ENCODE assay signal across 17 cellular contexts in the genomic region with DNA sequence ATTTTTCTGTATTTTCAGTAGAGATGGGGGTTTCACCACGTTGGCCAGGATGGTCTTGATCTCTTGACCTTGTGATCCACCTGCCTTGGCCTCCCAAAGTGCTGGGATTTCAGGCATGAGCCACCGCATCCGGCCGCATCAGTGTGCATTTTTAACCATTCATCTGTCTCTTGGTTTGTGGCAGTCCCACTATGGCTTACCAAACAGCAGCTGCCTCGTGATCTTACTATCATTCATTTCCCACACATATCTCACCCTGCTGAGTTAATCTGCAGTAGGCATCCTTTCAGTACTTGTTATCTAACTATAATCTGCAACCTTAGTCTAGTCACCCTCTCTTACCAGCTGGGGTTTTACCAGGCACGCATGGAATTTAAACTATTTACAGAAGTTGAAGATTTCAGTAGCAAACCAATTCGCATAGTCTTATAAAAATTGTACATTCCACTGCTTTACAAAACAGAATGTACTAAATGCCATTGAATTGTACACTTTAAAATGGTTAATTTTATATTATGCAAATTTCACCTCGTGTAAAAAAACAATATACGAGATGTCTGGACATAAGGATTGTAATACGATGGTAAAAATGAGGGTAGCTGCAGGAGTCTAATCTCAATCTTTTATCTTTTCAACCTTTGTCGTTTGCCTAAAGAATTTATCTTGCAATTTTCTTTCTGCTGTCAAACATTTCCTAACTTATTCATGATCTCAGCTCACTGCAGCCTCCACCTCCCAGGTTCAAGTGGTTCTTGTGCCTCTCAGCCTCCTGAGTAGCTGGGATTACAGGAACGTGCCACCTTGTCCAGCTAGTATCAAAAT. TPM values are rescaled to one million over a fixed set of nuclear protein-coding genes. Genes with fewer than 3 reads are reported as not detected.
DNase-seq lines count a peak whose midpoint lies in the region; ATAC-seq and TF ChIP-seq lines count a peak whose summit lies in the region.
"Had no signal": no experiment of that assay in that cellular context is flagged by ENCODE, and none has a peak within 500 bp of the region (broad histone marks: within the 10 kb centered on the region; RNA-seq: fewer than 3 reads in every experiment).

No MANE protein-coding gene starts in this region.

- peaks cover 32% of the 10 kb centered on the region for H3K27me3 Mint-ChIP-seq in CD8-positive, alpha-beta T cell (ENCODE audit: low read depth)
- peaks cover 43% of the 10 kb centered on the region for H3K27me3 Mint-ChIP-seq in stimulated activated naive CD8-positive, alpha-beta T cell treated with anti-CD3 and anti-CD28 coated beads, Interleukin-15, amount 100 ng/mL, for 72 hours

- in situ Hi-C loops in brain microvascular endothelial cell (cut with HindIII; ENCODE audit: low pct_ligation_motif_present, low sequenced_read_pairs) = no loop called here

- ATAC-seq in HG03520 (IDR thresholded peaks at IDR 0.05; ENCODE audit: unreplicated experiment) (no peak), GM18511 (IDR thresholded peaks at IDR 0.05; ENCODE audit: unreplicated experiment) (no peak)
- no peak for ATAC-seq in CD8-positive, alpha-beta T cell
- ATAC-seq in stimulated activated naive CD8-positive, alpha-beta T cell treated with anti-CD3 and anti-CD28 coated beads, Interleukin-15, amount 100 ng/mL, for 72 hours = no peak
- ATAC-seq: gastroesophageal sphincter; naive thymus-derived CD8-positive, alpha-beta T cell; sciatic nerve had no signal

- no peak overlapping the region for H3K18ac ChIP-seq in trophoblast cell (ENCODE audit: low read length)

- H3K9me3 Mint-ChIP-seq in CD8-positive, alpha-beta T cell = no peaks in the 10 kb centered on the region
- no peaks in the 10 kb centered on the region for H3K9me3 Mint-ChIP-seq in stimulated activated naive CD8-positive, alpha-beta T cell treated with anti-CD3 and anti-CD28 coated beads, Interleukin-15, amount 100 ng/mL, for 72 hours

- CTCF ChIA-PET in CD8-positive, alpha-beta T cell (lab: Charles Lee) = no interaction called here

- H3K27ac ChIP-seq in brain microvascular endothelial cell (peak overlapping the region; percentile 18), trophoblast cell (ENCODE audit: low read depth, low read length) (no peak overlapping the region)
- no peak overlapping the region for H3K27ac ChIP-seq in CD8-positive, alpha-beta T cell (ENCODE audit: low read depth, low read length)
- H3K27ac ChIP-seq: gastroesophageal sphincter, stomach had no signal

- no peak overlapping the region for H3K4me3 Mint-ChIP-seq in CD8-positive, alpha-beta T cell
- no peak overlapping the region for H3K4me3 Mint-ChIP-seq in stimulated activated naive CD8-positive, alpha-beta T cell treated with anti-CD3 and anti-CD28 coated beads, Interleukin-15, amount 100 ng/mL, for 72 hours
- H3K4me3 Mint-ChIP-seq: CD4-positive, alpha-beta memory T cell; naive thymus-derived CD8-positive, alpha-beta T cell had no signal

- H4K91ac ChIP-seq in trophoblast cell (ENCODE audit: low read depth, low read length) = no peak overlapping the region

- H2AFZ ChIP-seq in trophoblast cell (ENCODE audit: insufficient read depth, low read length, poor library complexity) = no peak overlapping the region

- no peak overlapping the region for H3K23ac ChIP-seq in trophoblast cell (ENCODE audit: low read length)

- H3K36me3 Mint-ChIP-seq in CD8-positive, alpha-beta T cell = no peaks in the 10 kb centered on the region
- H3K36me3 Mint-ChIP-seq: CD4-positive, alpha-beta memory T cell had no signal

- DNase-seq in EH (ENCODE audit: low read depth) (peak; percentile 87), brain microvascular endothelial cell (peak; percentile 69), trophoblast cell (peak; percentile 56 to 82)
- DNase-seq in Jurkat, Clone E6-1 (ENCODE audit: low read depth, low spot score) = peak; percentile 3
- no peak for DNase-seq in CD8-positive, alpha-beta T cell
- DNase-seq in stimulated activated naive CD8-positive, alpha-beta T cell treated with anti-CD3 and anti-CD28 coated beads, Interleukin-15, amount 100 ng/mL, for 72 hours = no peak
- DNase-seq: activated CD4-positive, CD25-positive, alpha-beta regulatory T cell treated with anti-CD3 and anti-CD28 coated beads, Interleukin-2, amount 50 U/mL, for 72 hours; activated T-cell treated with anti-CD3 and anti-CD28 coated beads, Interleukin-2, amount 50 U/mL, for 1 hour; CD4-positive, alpha-beta memory T cell; MG63; naive thymus-derived CD8-positive, alpha-beta T cell; NCI-H2171 treated with DMSO at 0.1 percent for 48 hours; stomach had no signal

- H3K4me1 Mint-ChIP-seq in CD8-positive, alpha-beta T cell (ENCODE audit: low read depth) = peaks cover 4% of the 10 kb centered on the region
- H3K4me1 Mint-ChIP-seq in stimulated activated naive CD8-positive, alpha-beta T cell treated with anti-CD3 and anti-CD28 coated beads, Interleukin-15, amount 100 ng/mL, for 72 hours = no peaks in the 10 kb centered on the region

- no peak overlapping the region for H3K4ac ChIP-seq in trophoblast cell (ENCODE audit: low read depth, low read length)

- no peaks in the 10 kb centered on the region for H3K27me3 ChIP-seq in brain microvascular endothelial cell (replicated peaks)
- no peaks in the 10 kb centered on the region for H3K27me3 ChIP-seq in trophoblast cell (ENCODE audit: insufficient read depth, low read length)
- H3K27me3 ChIP-seq in CD8-positive, alpha-beta T cell (ENCODE audit: insufficient read depth, low read length) = peaks cover 10% of the 10 kb centered on the region
- H3K27me3 ChIP-seq: MG63 had no signal

- H3K79me1 ChIP-seq in trophoblast cell (ENCODE audit: low read length) = peaks cover 4% of the 10 kb centered on the region

- WGBS in trophoblast cell (ENCODE audit: extremely low coverage, insufficient coverage, insufficient read length) = no CpG with 5 or more reads among the region's 12 CpGs

- H2AK5ac ChIP-seq in trophoblast cell (ENCODE audit: low read length) = no peak overlapping the region

- no peak overlapping the region for H2BK12ac ChIP-seq in trophoblast cell (ENCODE audit: low read length)

- no peak overlapping the region for H3K9ac ChIP-seq in trophoblast cell (ENCODE audit: low read length)

- H2BK120ac ChIP-seq in trophoblast cell (ENCODE audit: insufficient read depth, low read length, poor library complexity) = no peak overlapping the region

- H3K14ac ChIP-seq in trophoblast cell (ENCODE audit: low read length) = no peak overlapping the region

- H3K36me3 ChIP-seq in brain microvascular endothelial cell (replicated peaks) = no peaks in the 10 kb centered on the region
- H3K36me3 ChIP-seq in trophoblast cell (ENCODE audit: control insufficient read depth in 1 of 2, insufficient read depth in 2 of 2, low read length in 2 of 2) = no peaks in the 10 kb centered on the region
- H3K36me3 ChIP-seq in CD8-positive, alpha-beta T cell (ENCODE audit: insufficient read depth, low read length) = no peaks in the 10 kb centered on the region
- H3K36me3 ChIP-seq: gastroesophageal sphincter, MG63, stomach had no signal

- H3K79me2 ChIP-seq in trophoblast cell (ENCODE audit: control insufficient read depth, insufficient read depth, low read length, poor library complexity) = peaks cover 4% of the 10 kb centered on the region

- no peaks in the 10 kb centered on the region for H3K9me3 ChIP-seq in trophoblast cell (ENCODE audit: insufficient read depth, low read depth, low read length)
- H3K9me3 ChIP-seq in CD8-positive, alpha-beta T cell (ENCODE audit: low read length) = no peaks in the 10 kb centered on the region
- H3K9me3 ChIP-seq: gastroesophageal sphincter, MG63, stomach had no signal

- TF ChIP-seq CTCF in brain microvascular endothelial cell (IDR thresholded peaks at IDR 0.05; ENCODE audit: low read depth, low read length, missing control alignments) = no peak
- TF ChIP-seq CTCF in CD8-positive, alpha-beta T cell (IDR thresholded peaks at IDR 0.05) = no peak

- no peak overlapping the region for H2BK5ac ChIP-seq in trophoblast cell (ENCODE audit: low read depth, low read length, poor library complexity)

- H3K4me1 ChIP-seq in trophoblast cell (ENCODE audit: control insufficient read depth in 1 of 2, insufficient read depth in 2 of 2, low read length in 2 of 2) = peaks cover 0 to 4% of the 10 kb centered on the region in 2 experiments
- H3K4me1 ChIP-seq in CD8-positive, alpha-beta T cell (ENCODE audit: insufficient read depth, low read length) = no peaks in the 10 kb centered on the region
- H3K4me1 ChIP-seq: gastroesophageal sphincter had no signal

- H3K27ac Mint-ChIP-seq in CD8-positive, alpha-beta T cell = no peak overlapping the region
- no peak overlapping the region for H3K27ac Mint-ChIP-seq in stimulated activated naive CD8-positive, alpha-beta T cell treated with anti-CD3 and anti-CD28 coated beads, Interleukin-15, amount 100 ng/mL, for 72 hours
- H3K27ac Mint-ChIP-seq: CD4-positive, alpha-beta memory T cell had no signal

- intact Hi-C loops in CD8-positive, alpha-beta T cell (cut with DNase I, micrococcal nuclease) = no loop called here

- POLR2A ChIA-PET in CD8-positive, alpha-beta T cell (lab: Charles Lee) = no interaction called here

- H3K4me2 ChIP-seq in trophoblast cell (ENCODE audit: low read length) = no peak overlapping the region

- no peak overlapping the region for H4K8ac ChIP-seq in trophoblast cell (ENCODE audit: low read depth, low read length)

- H4K12ac ChIP-seq in trophoblast cell (ENCODE audit: low read depth, low read length) = no peak overlapping the region

- no peak overlapping the region for H3K4me3 ChIP-seq in Jurkat, Clone E6-1 (ENCODE audit: low read length)
- H3K4me3 ChIP-seq in brain microvascular endothelial cell (ENCODE audit: low read depth, low read length) = no peak overlapping the region
- no peak overlapping the region for H3K4me3 ChIP-seq in trophoblast cell (ENCODE audit: low read depth, low read length)
- H3K4me3 ChIP-seq in CD8-positive, alpha-beta T cell (ENCODE audit: low read depth, low read length) = no peak overlapping the region
- H3K4me3 ChIP-seq: gastroesophageal sphincter, MG63, stomach had no signal

RNA-seq across cellular contexts. Expression of a gene that starts 4.6 kb away (rescaled TPM):
- polyA plus RNA-seq in Jurkat, Clone E6-1 (2012; ENCODE audit: insufficient read depth, insufficient read length) = not detected
- 5.0 and 5.5 TPM in 2 replicates for polyA plus RNA-seq in trophoblast cell (2013)
- under 1 TPM in 1 of 2 experiments, not detected in 1; 0.06 TPM for total RNA-seq in CD8-positive, alpha-beta T cell
- polyA plus RNA-seq: CD4-positive, alpha-beta memory T cell; naive thymus-derived CD8-positive, alpha-beta T cell had no signal

RNA-seq across cellular contexts. Expression of a gene that starts 35.0 kb away (rescaled TPM):
- polyA plus RNA-seq in Jurkat, Clone E6-1 (2012; ENCODE audit: insufficient read depth, insufficient read length) = 23.6 TPM
- polyA plus RNA-seq in trophoblast cell (2013) = 6.7 TPM in 2 replicates
- total RNA-seq in CD8-positive, alpha-beta T cell = 1 to 10 TPM; 7.4 to 8.3 TPM

Comparison
In these comparisons a context has a peak if more than half of its experiments do, and no peak if none do; other contexts are left out.
1. DNase-seq: peak in EH (single experiment), Jurkat, Clone E6-1 (single experiment), brain microvascular endothelial cell (single experiment) and trophoblast cell (2 of 2); none in CD8-positive, alpha-beta T cell (0 of 7) and stimulated activated naive CD8-positive, alpha-beta T cell treated with anti-CD3 and anti-CD28 coated beads, Interleukin-15, amount 100 ng/mL, for 72 hours (0 of 2).